8 cellular contexts compared by ENCODE assay signal in genomic region chr16:57244767-57245471, GRCh38. TPM values are rescaled to one million over a fixed set of nuclear protein-coding genes. Genes with fewer than 3 reads are reported as not detected.
DNase-seq lines count a peak whose midpoint lies in the region; ATAC-seq and TF ChIP-seq lines count a peak whose summit lies in the region.

Gene ARL2BP (plus strand): TSS chr16:57245259. CDS start chr16:57245368, 109 bp downstream.

- peaks cover 11% of the 10 kb centered on the region for H3K4me1 ChIP-seq in osteoblast (ENCODE audit: insufficient read depth, low read length)
- H3K4me1 ChIP-seq in thoracic aorta (ENCODE audit: control insufficient read depth in 1 of 2, low read depth in 2 of 2) = peaks cover 9 to 23% of the 10 kb centered on the region in 2 donors

- no peaks in the 10 kb centered on the region for H3K27me3 Mint-ChIP-seq in activated naive CD8-positive, alpha-beta T cell

- TF ChIP-seq CTCF in GM10248 (IDR thresholded peaks at IDR 0.05; ENCODE audit: control extremely low read depth, extremely low read depth, low read depth, missing control alignments) (no peak), osteoblast (IDR thresholded peaks at IDR 0.05; ENCODE audit: extremely low read depth, low read depth, low read length) (no peak), thoracic aorta (IDR thresholded peaks at IDR 0.05) (no peak)

- H3K4me2 ChIP-seq in osteoblast (ENCODE audit: insufficient read depth, low read length) = peak within 1 kb of the TSS; percentile 92

- peaks cover 19% of the 10 kb centered on the region for H3K79me2 ChIP-seq in osteoblast (ENCODE audit: insufficient read depth, low read length)

- ATAC-seq in HG02588 (IDR thresholded peaks at IDR 0.05; ENCODE audit: unreplicated experiment) (peak; percentile 96), thoracic aorta (ENCODE audit: insufficient number of reproducible peaks, low FRiP score, low read depth) (peak; percentile 88)

- H3K27me3 ChIP-seq in osteoblast (ENCODE audit: insufficient read depth, low read length) = no peaks in the 10 kb centered on the region
- H3K27me3 ChIP-seq in thoracic aorta (replicated peaks; ENCODE audit: insufficient read depth) = no peaks in the 10 kb centered on the region

- H3K4me3 ChIP-seq in osteoblast (ENCODE audit: insufficient read depth, low read length) = peak within 1 kb of the TSS; percentile 93
- H3K4me3 ChIP-seq in thoracic aorta = peak within 1 kb of the TSS; percentile 88

- CTCF ChIA-PET in GM10248 (lab: Yijun Ruan, JAX) = interaction anchor here (0.7 to 1.6 kb wide), 5 partner anchors 9 to 275 kb away, joined by 3 to 4 read pairs (median 3); no protein-coding TSS in a partner anchor

- peaks cover 2% of the 10 kb centered on the region for H3K36me3 Mint-ChIP-seq in activated naive CD8-positive, alpha-beta T cell

- DNase-seq in GM10248 (ENCODE audit: extremely low spot score) (peak; percentile 100), NCI-H1092 treated with DMSO at 0.1 percent for 48 hours (lab: John Stamatoyannopoulos, UW) (peak; percentile 98), SKM-1 (lab: John Stamatoyannopoulos, UW; ENCODE audit: unreplicated experiment) (peak; percentile 95), glomerular visceral epithelial cell (ENCODE audit: extremely low spot score) (peak; percentile 97), osteoblast (ENCODE audit: insufficient read length, low spot score, missing footprints) (peak; percentile 99), thoracic aorta (ENCODE audit: low spot score) (peak; percentile 95)

- H4K20me1 ChIP-seq in osteoblast (ENCODE audit: insufficient read depth, low read length) = no peaks in the 10 kb centered on the region

- POLR2A ChIA-PET in GM10248 (lab: Yijun Ruan, JAX) = interaction anchor here (0.9 to 1.7 kb wide), 2 partner anchors 11 to 16 kb away, joined by 3 to 10 read pairs; no protein-coding TSS in a partner anchor

- peak within 1 kb of the TSS; percentile 88 for H2AFZ ChIP-seq in osteoblast (ENCODE audit: low read length)

- H3K4me1 Mint-ChIP-seq in activated naive CD8-positive, alpha-beta T cell (ENCODE audit: low read depth) = peaks cover 21% of the 10 kb centered on the region

- peak within 1 kb of the TSS; percentile 90 for H3K27ac Mint-ChIP-seq in activated naive CD8-positive, alpha-beta T cell

- peak within 1 kb of the TSS; percentile 94 for H3K4me3 Mint-ChIP-seq in activated naive CD8-positive, alpha-beta T cell

- no peaks in the 10 kb centered on the region for H3K9me3 Mint-ChIP-seq in activated naive CD8-positive, alpha-beta T cell (ENCODE audit: low read depth)

- peak within 1 kb of the TSS; percentile 88 for H3K27ac ChIP-seq in osteoblast (ENCODE audit: low read depth, low read length)
- peak within 1 kb of the TSS; percentile 93 to 94 for H3K27ac ChIP-seq in thoracic aorta

- no peaks in the 10 kb centered on the region for H3K9me3 ChIP-seq in osteoblast (ENCODE audit: low read depth, low read length)
- no peaks in the 10 kb centered on the region for H3K9me3 ChIP-seq in thoracic aorta

- H3K36me3 ChIP-seq in osteoblast (ENCODE audit: insufficient read depth, low read length) (peaks cover 35% of the 10 kb centered on the region), thoracic aorta (peaks cover 13% of the 10 kb centered on the region)

RNA-seq across cellular contexts. Expression of gene ARL2BP, which starts in this region (rescaled TPM):
- 85.8 and 88.4 TPM in 2 replicates for total RNA-seq in osteoblast
- total RNA-seq in thoracic aorta = 10 to 100 TPM; 54.7 to 64.0 TPM

Comparison
In these comparisons a context has a peak if more than half of its experiments do, and no peak if none do; other contexts are left out.
1. Peak in every context shown above with its lines: DNase-seq, ATAC-seq, H3K4me3 ChIP-seq and H3K27ac ChIP-seq.